Comparison of ENCODE assay signal across 8 cellular contexts in genomic region chr14:73537244-73538045, GRCh38. TPM values are rescaled to one million over a fixed set of nuclear protein-coding genes. Genes with fewer than 3 reads are reported as not detected.
DNase-seq lines count a peak whose midpoint lies in the region; ATAC-seq, FAIRE-seq and TF ChIP-seq lines count a peak whose summit lies in the region.
"Not testable (repeated sequence)": the region's sequence is repeated elsewhere in the genome, so short reads cannot be mapped to it uniquely, and the experiment has no call there.

No MANE protein-coding gene starts in this region.

- peak; percentile 98 for FAIRE-seq in HTR-8/SVneo (lab: Jason Lieb, UNC)

- DNase-seq in CD1c-positive myeloid dendritic cell (ENCODE audit: extremely low spot score): peak; percentile 1
- not testable (repeated sequence) for DNase-seq in HTR-8/SVneo (ENCODE audit: insufficient read length, low spot score)
- DNase-seq in SJSA1 (ENCODE audit: low read depth in 1 of 2, low spot score in 2 of 2): peak; percentile 18 to 59
- DNase-seq in activated T-helper 9 cell treated with anti-CD3 and anti-CD28 coated beads, Interleukin-2, amount 50 U/mL, for 16 hours (ENCODE audit: low read depth): peak; percentile 4
- DNase-seq in endothelial cell (ENCODE audit: low spot score): peak; percentile 57
- DNase-seq in iPS-NIHi7 (ENCODE audit: extremely low spot score): peak; percentile 71

- H3K27ac ChIP-seq in SJSA1: peak overlapping the region; percentile 60
- not testable (repeated sequence) for H3K27ac ChIP-seq in neural cell (ENCODE audit: low read length)

- H2AFZ ChIP-seq in neural cell (ENCODE audit: low read depth, low read length): not testable (repeated sequence)

- not testable (repeated sequence) for H3K36me3 ChIP-seq in SJSA1; neural cell (ENCODE audit: insufficient read depth, low read length)

- TF ChIP-seq CTCF in endothelial cell (IDR thresholded peaks at IDR 0.05; ENCODE audit: unreplicated experiment): peak; percentile 28
- TF ChIP-seq CTCF in neural cell (IDR thresholded peaks at IDR 0.05; ENCODE audit: poor library complexity, severe bottlenecking): not testable (repeated sequence)

- not testable (repeated sequence) for H3K4me1 ChIP-seq in SJSA1 (replicated peaks)

- peak; percentile 24 for ATAC-seq in stimulated activated memory B cell treated with anti-CD40 and anti-IgM and Interleukin-4, amounts not matched to agents 10 μg/mL and 1 μg/mL and 100 μg/mL, for 72 hours

- H3K4me3 ChIP-seq in SJSA1: peak overlapping the region; percentile 40
- H3K4me3 ChIP-seq in neural cell (ENCODE audit: low read length): peak overlapping the region; percentile 60

- not testable (repeated sequence) for H3K9me3 ChIP-seq in SJSA1 (replicated peaks); neural cell (ENCODE audit: low read length)

- peaks cover 14% of the 10 kb centered on the region for H3K4me1 Mint-ChIP-seq in endothelial cell (ENCODE audit: unreplicated experiment)
- H3K4me1 Mint-ChIP-seq in stimulated activated memory B cell treated with anti-CD40 and anti-IgM and Interleukin-4, amounts not matched to agents 10 μg/mL and 1 μg/mL and 100 μg/mL, for 72 hours: not testable (repeated sequence)

- H3K27ac Mint-ChIP-seq in endothelial cell (ENCODE audit: unreplicated experiment): peak overlapping the region; percentile 82
- H3K27ac Mint-ChIP-seq in stimulated activated memory B cell treated with anti-CD40 and anti-IgM and Interleukin-4, amounts not matched to agents 10 μg/mL and 1 μg/mL and 100 μg/mL, for 72 hours: not testable (repeated sequence)

- not testable (repeated sequence) for H3K4me2 ChIP-seq in neural cell (ENCODE audit: low read length)

- H3K27me3 Mint-ChIP-seq in endothelial cell (ENCODE audit: unreplicated experiment); stimulated activated memory B cell treated with anti-CD40 and anti-IgM and Interleukin-4, amounts not matched to agents 10 μg/mL and 1 μg/mL and 100 μg/mL, for 72 hours: not testable (repeated sequence)

- TF ChIP-seq EP300 in neural cell (conservative IDR thresholded peaks at IDR 0.05; ENCODE audit: poor library complexity, severe bottlenecking): not testable (repeated sequence)

- H3K9me3 Mint-ChIP-seq in endothelial cell (ENCODE audit: unreplicated experiment); stimulated activated memory B cell treated with anti-CD40 and anti-IgM and Interleukin-4, amounts not matched to agents 10 μg/mL and 1 μg/mL and 100 μg/mL, for 72 hours: not testable (repeated sequence)

- not testable (repeated sequence) for H3F3A ChIP-seq in neural cell (ENCODE audit: insufficient read depth, low read length, poor library complexity, severe bottlenecking)

- H3K36me3 Mint-ChIP-seq in endothelial cell (ENCODE audit: low read depth, unreplicated experiment); stimulated activated memory B cell treated with anti-CD40 and anti-IgM and Interleukin-4, amounts not matched to agents 10 μg/mL and 1 μg/mL and 100 μg/mL, for 72 hours: not testable (repeated sequence)

- not testable (repeated sequence) for TF ChIP-seq RAD21 in neural cell (conservative IDR thresholded peaks at IDR 0.05)

- peak overlapping the region; percentile 87 for H3K4me3 Mint-ChIP-seq in endothelial cell (ENCODE audit: unreplicated experiment)
- peak overlapping the region; percentile 65 for H3K4me3 Mint-ChIP-seq in stimulated activated memory B cell treated with anti-CD40 and anti-IgM and Interleukin-4, amounts not matched to agents 10 μg/mL and 1 μg/mL and 100 μg/mL, for 72 hours

- not testable (repeated sequence) for H3K79me2 ChIP-seq in neural cell (replicated peaks; ENCODE audit: insufficient read depth, low read length)

- not testable (repeated sequence) for H4K20me1 ChIP-seq in neural cell (ENCODE audit: insufficient read depth)

- H3K9me2 ChIP-seq in neural cell (ENCODE audit: insufficient read depth, low read length): not testable (repeated sequence)

- H3K9ac ChIP-seq in neural cell (ENCODE audit: low read length): peak overlapping the region; percentile 20

- not testable (repeated sequence) for H3K27me3 ChIP-seq in SJSA1 (replicated peaks)
- H3K27me3 ChIP-seq in neural cell (ENCODE audit: insufficient read depth, low read depth, low read length): peaks cover 11% of the 10 kb centered on the region

RNA-seq across cellular contexts. Expression of gene ACOT1, which starts 0.5 kb away (rescaled TPM):
- 6.0 TPM in 2 replicates for total RNA-seq in SJSA1 (2014; rRNA removed; shearing (Covaris generic))
- total RNA-seq in endothelial cell (ENCODE audit: unreplicated experiment): 4.8 TPM
- 0.37 and 0.74 TPM in 2 replicates for polyA plus RNA-seq in neural cell
- polyA minus RNA-seq in neural cell: 0.58 and 0.97 TPM in 2 replicates

RNA-seq across cellular contexts. Expression of gene HEATR4, which starts 21.3 kb away (rescaled TPM):
- not detected in 2 replicates for total RNA-seq in SJSA1 (2014; rRNA removed; shearing (Covaris generic))
- 0.41 TPM for total RNA-seq in endothelial cell (ENCODE audit: unreplicated experiment)
- not detected in 2 replicates for polyA plus RNA-seq in neural cell
- 0.12 TPM in 1 of 2 replicates, not detected in the other for polyA minus RNA-seq in neural cell

RNA-seq across cellular contexts. Expression of gene ACOT2, which starts 31.6 kb away (rescaled TPM):
- 31.5 and 40.4 TPM in 2 replicates for total RNA-seq in SJSA1 (2014; rRNA removed; shearing (Covaris generic))
- total RNA-seq in endothelial cell (ENCODE audit: unreplicated experiment): 11.8 TPM
- 0.66 and 1.7 TPM in 2 replicates for polyA plus RNA-seq in neural cell
- 1.5 and 1.9 TPM in 2 replicates for polyA minus RNA-seq in neural cell

RNA-seq across cellular contexts. Expression of gene RIOX1, which starts 46.7 kb away (rescaled TPM):
- 15.0 and 17.2 TPM in 2 replicates for total RNA-seq in SJSA1 (2014; rRNA removed; shearing (Covaris generic))
- 15.4 TPM for total RNA-seq in endothelial cell (ENCODE audit: unreplicated experiment)
- polyA plus RNA-seq in neural cell: 13.8 and 22.0 TPM in 2 replicates
- 31.6 and 37.5 TPM in 2 replicates for polyA minus RNA-seq in neural cell

RNA-seq across cellular contexts. Expression of gene ACOT4, which starts 54.2 kb away (rescaled TPM):
- 1.1 and 2.1 TPM in 2 replicates for total RNA-seq in SJSA1 (2014; rRNA removed; shearing (Covaris generic))
- 0.44 TPM for total RNA-seq in endothelial cell (ENCODE audit: unreplicated experiment)
- 1.1 TPM in 1 of 2 replicates, not detected in the other for polyA plus RNA-seq in neural cell
- polyA minus RNA-seq in neural cell: not detected in 2 replicates
